In the genomic region with DNA sequence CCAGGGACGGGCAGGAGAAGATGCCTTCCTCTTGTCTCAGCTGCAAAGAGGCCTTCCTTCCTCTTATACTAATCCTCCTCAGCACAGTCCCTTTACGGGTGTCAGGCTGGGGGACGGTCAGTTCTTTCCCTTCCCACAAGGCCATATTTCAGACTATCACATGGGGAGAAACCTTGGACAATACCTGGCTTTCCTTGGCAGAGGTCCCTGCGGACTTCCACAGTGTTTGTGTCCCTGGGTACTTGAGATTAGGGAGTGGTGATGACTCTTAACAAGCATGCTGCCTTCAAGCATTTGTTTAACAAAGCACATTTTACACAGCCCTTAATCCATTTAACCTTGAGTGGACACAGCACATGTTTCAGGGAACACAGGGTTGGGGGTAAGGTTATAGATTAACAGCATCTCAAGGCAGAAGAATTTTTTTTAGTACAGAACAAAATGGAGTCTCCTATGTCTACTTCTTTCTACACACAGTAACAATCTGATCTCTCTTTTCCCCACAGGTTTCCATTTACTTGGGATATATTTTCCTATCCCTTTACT, we compare ENCODE assay signal across 11 cellular contexts. TPM values are rescaled to one million over a fixed set of nuclear protein-coding genes. Genes with fewer than 3 reads are reported as not detected.
DNase-seq lines count a peak whose midpoint lies in the region; ATAC-seq, FAIRE-seq and TF ChIP-seq lines count a peak whose summit lies in the region.
"Not testable (repeated sequence)": the region's sequence is repeated elsewhere in the genome, so short reads cannot be mapped to it uniquely, and the experiment has no call there.
"Had no signal": no experiment of that assay in that cellular context is flagged by ENCODE, and none has a peak within 500 bp of the region (broad histone marks: within the 10 kb centered on the region; RNA-seq: fewer than 3 reads in every experiment).

No MANE protein-coding gene starts in this region.

- H3K4me2 ChIP-seq in GM23338, result not testable (repeated sequence)
- peak overlapping the region; percentile 18; the same call in 1 of the 2 replicates for H3K4me2 ChIP-seq in HepG2 (ENCODE audit: low read depth, low read length)

- peak overlapping the region; percentile 59 for H3K27ac Mint-ChIP-seq in Caco-2 (ENCODE audit: unreplicated experiment)
- H3K27ac Mint-ChIP-seq in GM23338, result not testable (repeated sequence)

- H3K9me2 ChIP-seq in GM23338 (ENCODE audit: insufficient read depth), result not testable (repeated sequence)

- TF ChIP-seq RAD21 in HepG2 (CRISPR knock-in tag; IDR thresholded peaks at IDR 0.05), result not testable (repeated sequence)

- H3K9me3 ChIP-seq in Caco-2; left ventricle myocardium inferior (replicated peaks); HepG2 (ENCODE audit: low read length): not testable (repeated sequence)

- H3F3A ChIP-seq in GM23338 (replicated peaks; ENCODE audit: low read depth), result not testable (repeated sequence)

- not testable (repeated sequence) for H3K4me3 ChIP-seq in Caco-2 (ENCODE audit: low read depth, low read length); GM23338; left ventricle myocardium inferior; HepG2 (replicated peaks in 1 of 3; ENCODE audit: insufficient read depth in 1 of 3, low read depth in 2 of 3, low read length in 3 of 3)

- CTCF ChIA-PET in Caco-2 (lab: Charles Lee); HepG2 (lab: Yijun Ruan, JAX; ENCODE audit: low intra/inter-chr PET ratio, low total read pairs): not testable (repeated sequence)

- not testable (repeated sequence) for H3K36me3 Mint-ChIP-seq in Caco-2 (ENCODE audit: insufficient read depth, unreplicated experiment); GM23338 (ENCODE audit: low read depth)

- POLR2A ChIA-PET in Caco-2 (lab: Charles Lee); HepG2 (lab: Yijun Ruan, JAX): not testable (repeated sequence)

- H3K36me3 ChIP-seq in Caco-2 (ENCODE audit: control insufficient read depth, insufficient read depth, low read length); GM23338 (ENCODE audit: insufficient read depth); left ventricle myocardium inferior; HepG2 (replicated peaks in 1 of 2; ENCODE audit: control insufficient read depth in 1 of 2, insufficient read depth in 2 of 2, low read length in 2 of 2): not testable (repeated sequence)

- not testable (repeated sequence) for H3K27me3 Mint-ChIP-seq in Caco-2 (ENCODE audit: insufficient read depth, unreplicated experiment); GM23338 (ENCODE audit: insufficient read depth, low read depth, poor library complexity)

- H4K20me1 ChIP-seq in GM23338 (replicated peaks; ENCODE audit: insufficient read depth); HepG2 (ENCODE audit: insufficient read depth, low read length): not testable (repeated sequence)

- not testable (repeated sequence) for TF ChIP-seq CTCF in Caco-2 (IDR thresholded peaks at IDR 0.05; ENCODE audit: insufficient read depth in 1 of 2, low read depth in 1 of 2, low read length in 1 of 2, severe bottlenecking in 1 of 2, unreplicated experiment in 1 of 2); GM23338 (conservative IDR thresholded peaks at IDR 0.05; ENCODE audit: low read depth in 2 of 2); left ventricle myocardium inferior (IDR thresholded peaks at IDR 0.05; ENCODE audit: borderline replicate concordance); HepG2 (CRISPR knock-in tag; IDR thresholded peaks at IDR 0.05)

- H3K4me3 Mint-ChIP-seq in Caco-2 (ENCODE audit: unreplicated experiment); GM23338: not testable (repeated sequence)

- TF ChIP-seq POLR2A in HepG2 (IDR thresholded peaks at IDR 0.05; ENCODE audit: insufficient read depth in 1 of 2, low read depth in 2 of 2, low read length in 2 of 2), result not testable (repeated sequence)

- peaks cover 28% of the 10 kb centered on the region for H3K9me3 Mint-ChIP-seq in Caco-2 (ENCODE audit: unreplicated experiment)
- H3K9me3 Mint-ChIP-seq in GM23338, result not testable (repeated sequence)

- not testable (repeated sequence) for H3K79me2 ChIP-seq in GM23338 (replicated peaks; ENCODE audit: insufficient read depth); HepG2 (ENCODE audit: insufficient read depth, low read length)

- H3K27me3 ChIP-seq in Caco-2 (replicated peaks; ENCODE audit: control insufficient read depth, insufficient read depth, low read length); GM23338 (ENCODE audit: insufficient read depth); left ventricle myocardium inferior (ENCODE audit: low read depth); HepG2 (ENCODE audit: control insufficient read depth in 1 of 2, insufficient read depth in 2 of 2, low read length in 2 of 2): not testable (repeated sequence)

- H2AFZ ChIP-seq in GM23338, result 0 out of 2 replicates have a peak overlapping the region, but pooled peaks have one; percentile 26
- H2AFZ ChIP-seq in HepG2 (ENCODE audit: low read length), result not testable (repeated sequence)

- BruUV-seq in Caco-2 (replicated peaks; lab: Mats Ljungman, UMichigan); HepG2 (replicated peaks; lab: Mats Ljungman, UMichigan): not testable (repeated sequence)

- ATAC-seq in GM23338, HepG2: not testable (repeated sequence)

- WGBS in HepG2 (ENCODE audit: low lambda C conversion rate), result 8% methylated on average over 4 of the region's 4 CpGs

- in situ Hi-C loops in HepG2 (cut with HindIII; ENCODE audit: extremely low pct_ligation_motif_present, low pct_unique_long_range_greater_than_20kb), result not testable (repeated sequence)

- DNase-seq in Caco-2 (peak; percentile 36 to 39), NCI-H82 (lab: John Stamatoyannopoulos, UW) (peak; percentile 4), HepG2 (ENCODE audit: low spot score) (peak; percentile 52), mucosa of gallbladder (ENCODE audit: low spot score) (peak; percentile 35), renal cortical epithelial cell (ENCODE audit: low read depth) (peak; percentile 71)
- not testable (repeated sequence) for DNase-seq in GM23338 (ENCODE audit: low spot score); left ventricle myocardium inferior

- intact Hi-C loops in Caco-2 (cut with micrococcal nuclease; ENCODE audit: unreplicated experiment); left ventricle myocardium inferior (cut with micrococcal nuclease): not testable (repeated sequence)
- intact Hi-C loops in HepG2 (cut with micrococcal nuclease; ENCODE audit: unreplicated experiment), result loop anchor here (10.0 kb wide), 1 partner anchor 80 kb away; no protein-coding TSS in a partner anchor

- peaks cover 23% of the 10 kb centered on the region for H3K4me1 Mint-ChIP-seq in Caco-2 (ENCODE audit: low read depth, unreplicated experiment)
- not testable (repeated sequence) for H3K4me1 Mint-ChIP-seq in GM23338

- not testable (repeated sequence) for H3K27ac ChIP-seq in GM23338 (ENCODE audit: low read depth); HepG2 (ENCODE audit: extremely low read length, insufficient read depth, low read length)
- peak overlapping the region; percentile 77 for H3K27ac ChIP-seq in left ventricle myocardium inferior (replicated peaks)

- not testable (repeated sequence) for TF ChIP-seq EP300 in HepG2 (IDR thresholded peaks at IDR 0.05; ENCODE audit: low read depth in 2 of 2, low read length in 2 of 2); HepG2 (CRISPR knock-in tag; IDR thresholded peaks at IDR 0.05; ENCODE audit: borderline replicate concordance)

- FAIRE-seq in HepG2 (lab: Jason Lieb, UNC), result not testable (repeated sequence)

- H3K4me1 ChIP-seq in Caco-2, result peaks cover 14% of the 10 kb centered on the region
- H3K4me1 ChIP-seq in GM23338 (ENCODE audit: insufficient read depth), result not testable (repeated sequence)
- peaks cover 40% of the 10 kb centered on the region for H3K4me1 ChIP-seq in left ventricle myocardium inferior
- peaks cover 12% of the 10 kb centered on the region for H3K4me1 ChIP-seq in HepG2 (ENCODE audit: insufficient read depth, low read length)

- H3K9ac ChIP-seq in HepG2 (ENCODE audit: insufficient read depth, low read depth, low read length), result not testable (repeated sequence)

TF ChIP-seq in HepG2, 621 proteins besides CTCF, POLR2A, EP300 and RAD21 (continues in another document):
- 0 out of 2 replicates have a peak, but pooled peaks have one; percentile 36 for TF ChIP-seq MIXL1 (CRISPR knock-in tag; IDR thresholded peaks at IDR 0.05)

RNA-seq across cellular contexts. Expression of a gene that starts 26.0 kb away (rescaled TPM):
- total RNA-seq in Caco-2 (2022) (0.51 and 0.75 TPM in 2 replicates), left ventricle myocardium inferior (69.8 TPM), HepG2 (2016; rRNA removed; fragmentation: Illumina TruSeq; extraction: Trizol) (not detected in 2 replicates), mucosa of gallbladder (8.8 TPM), renal cortical epithelial cell (0.10 and 0.87 TPM in 2 replicates)
- 0.85 and 1.7 TPM in 2 replicates for total RNA-seq in GM23338 (2014; rRNA removed; shearing (Covaris generic))
- polyA plus RNA-seq in GM23338 (2016; fragmentation: Nextera tagmentation; extraction: Ambion mirVana) (0.24 and 0.50 TPM in 2 replicates), HepG2 (2011; rRNA removed) (not detected in 2 replicates)
- total RNA-seq in HepG2 (2016; cell fraction: cytosol; rRNA removed; fragmentation: Illumina TruSeq; extraction: Trizol; ENCODE audit: low read depth), result not detected in 2 replicates
- total RNA-seq in HepG2 (2016; cell fraction: insoluble cytoplasmic fraction; rRNA removed; fragmentation: Illumina TruSeq; extraction: Trizol), result not detected in 2 replicates
- total RNA-seq in HepG2 (2016; cell fraction: membrane; rRNA removed; fragmentation: Illumina TruSeq; extraction: Trizol), result not detected in 2 replicates
- total RNA-seq in HepG2 (2016; cell fraction: nucleus; rRNA removed; fragmentation: Illumina TruSeq; extraction: Trizol), result not detected in 2 replicates
- not detected in 2 replicates for polyA plus RNA-seq in HepG2 (2011; cell fraction: cytosol; rRNA removed)
- not detected in 2 replicates for polyA plus RNA-seq in HepG2 (2011; cell fraction: nucleus; rRNA removed)
- not detected in 2 replicates for polyA plus RNA-seq in HepG2 (2012)
- not detected in 2 replicates for polyA plus RNA-seq in HepG2 (2016; cell fraction: cytosol; fragmentation: Illumina TruSeq; extraction: Trizol; ENCODE audit: low read depth)
- not detected in 2 replicates for polyA plus RNA-seq in HepG2 (2016; cell fraction: insoluble cytoplasmic fraction; fragmentation: Illumina TruSeq; extraction: Trizol; ENCODE audit: low read depth)
- polyA plus RNA-seq in HepG2 (2016; cell fraction: membrane; fragmentation: Illumina TruSeq; extraction: Trizol; ENCODE audit: low read depth), result not detected in 2 replicates
- not detected in 2 replicates for polyA plus RNA-seq in HepG2 (2016; cell fraction: nucleus; fragmentation: Illumina TruSeq; extraction: Trizol; ENCODE audit: insufficient read depth, low read depth)
- 0.94 TPM in 1 of 2 replicates, not detected in the other for polyA minus RNA-seq in HepG2 (2011; rRNA and poly(A)+ RNA removed; ENCODE audit: low replicate concordance)
- polyA minus RNA-seq in HepG2 (2011; cell fraction: cytosol; rRNA and poly(A)+ RNA removed), result not detected in 2 replicates
- polyA minus RNA-seq in HepG2 (2011; cell fraction: nucleus; rRNA and poly(A)+ RNA removed), result not detected in 2 replicates
- total RNA-seq: CD4-positive, alpha-beta T cell; HT1080; IMR-90 had no signal
- polyA plus RNA-seq: A549, IMR-90 had no signal
